In genomic region chr6:149323353-149323752, GRCh38 we compare ENCODE assay signal across 14 cellular contexts. TPM values are rescaled to one million over a fixed set of nuclear protein-coding genes. Genes with fewer than 3 reads are reported as not detected.
DNase-seq lines count a peak whose midpoint lies in the region; ATAC-seq, FAIRE-seq and TF ChIP-seq lines count a peak whose summit lies in the region.
"Had no signal": no experiment of that assay in that cellular context is flagged by ENCODE, and none has a peak within 500 bp of the region (broad histone marks: within the 10 kb centered on the region; RNA-seq: fewer than 3 reads in every experiment).

No MANE protein-coding gene starts in this region.

- H3K27me3 ChIP-seq in neural progenitor cell = no peaks in the 10 kb centered on the region

- no peak overlapping the region for H3K9ac ChIP-seq in neural progenitor cell

- in situ Hi-C loops in G401 (cut with HindIII; ENCODE audit: low sequenced_read_pairs) = no loop called here

- POLR2A ChIA-PET in HEK293 (lab: Yijun Ruan, JAX) = no interaction called here
- POLR2A ChIA-PET in activated naive CD8-positive, alpha-beta T cell treated with anti-CD3 and anti-CD28 coated beads, Interleukin-2, amount 10 ng/mL, durations not matched to agents 7 days and 5 days (lab: Charles Lee) = interaction anchor here (0.8 to 3.0 kb wide), 4 partner anchors 10 to 229 kb away, joined by 3 to 15 read pairs (median 3); no protein-coding TSS in a partner anchor

- peaks cover 63% of the 10 kb centered on the region for H3K4me1 Mint-ChIP-seq in activated CD4-positive, alpha-beta T cell treated with anti-CD3 and anti-CD28 coated beads, Interleukin-2, amount 10 ng/mL, durations not matched to agents 24 days and 14 days
- peaks cover 44% of the 10 kb centered on the region for H3K4me1 Mint-ChIP-seq in activated naive CD8-positive, alpha-beta T cell treated with anti-CD3 and anti-CD28 coated beads, Interleukin-2, amount 10 ng/mL, durations not matched to agents 7 days and 5 days
- H3K4me1 Mint-ChIP-seq in neural progenitor cell = peaks cover 44% of the 10 kb centered on the region

- H3K27ac Mint-ChIP-seq in activated CD4-positive, alpha-beta T cell treated with anti-CD3 and anti-CD28 coated beads, Interleukin-2, amount 10 ng/mL, durations not matched to agents 24 days and 14 days = peak overlapping the region; percentile 83
- peak overlapping the region; percentile 18 for H3K27ac Mint-ChIP-seq in activated naive CD8-positive, alpha-beta T cell treated with anti-CD3 and anti-CD28 coated beads, Interleukin-2, amount 10 ng/mL, durations not matched to agents 7 days and 5 days
- no peak overlapping the region for H3K27ac Mint-ChIP-seq in neural progenitor cell

- H3K4me1 ChIP-seq in HEK293 (ENCODE audit: control insufficient read depth, insufficient read depth, low read length) = peaks cover 23% of the 10 kb centered on the region
- peaks cover 51% of the 10 kb centered on the region for H3K4me1 ChIP-seq in neural progenitor cell

- H3F3A ChIP-seq in neural progenitor cell (ENCODE audit: low read depth) = peaks cover 5% of the 10 kb centered on the region

- intact Hi-C loops in activated CD4-positive, alpha-beta T cell treated with anti-CD3 and anti-CD28 coated beads, Interleukin-2, amount 10 ng/mL, durations not matched to agents 24 days and 14 days (cut with micrococcal nuclease) = no loop called here

- TF ChIP-seq CTCF in HEK293 (tag by site-specific recombination; IDR thresholded peaks at IDR 0.05) (no peak), neural progenitor cell (IDR thresholded peaks at IDR 0.05) (no peak)

- H3K9me3 ChIP-seq in HEK293 (ENCODE audit: control insufficient read depth, insufficient read depth, low read depth, low read length) (no peaks in the 10 kb centered on the region), neural progenitor cell (ENCODE audit: low read depth) (no peaks in the 10 kb centered on the region)

- H3K4me3 ChIP-seq in HEK293 (ENCODE audit: low read depth, low read length) (no peak overlapping the region), neural progenitor cell (no peak overlapping the region)
- H3K4me3 ChIP-seq: SK-N-MC had no signal

- H2AFZ ChIP-seq in neural progenitor cell (replicated peaks) = no peak overlapping the region

- no peak for FAIRE-seq in RCC 7860 (lab: Jason Lieb, UNC)

- ATAC-seq in activated naive CD8-positive, alpha-beta T cell treated with anti-CD3 and anti-CD28 coated beads, Interleukin-2, amount 10 ng/mL, durations not matched to agents 7 days and 5 days (ENCODE audit: low read depth) = no peak
- no peak for ATAC-seq in GM18519 (IDR thresholded peaks at IDR 0.05; ENCODE audit: low FRiP score, unreplicated experiment)

- no peaks in the 10 kb centered on the region for H3K27me3 Mint-ChIP-seq in activated CD4-positive, alpha-beta T cell treated with anti-CD3 and anti-CD28 coated beads, Interleukin-2, amount 10 ng/mL, durations not matched to agents 24 days and 14 days
- H3K27me3 Mint-ChIP-seq in activated naive CD8-positive, alpha-beta T cell treated with anti-CD3 and anti-CD28 coated beads, Interleukin-2, amount 10 ng/mL, durations not matched to agents 7 days and 5 days = no peaks in the 10 kb centered on the region
- H3K27me3 Mint-ChIP-seq in neural progenitor cell (ENCODE audit: insufficient read depth, low read depth) = no peaks in the 10 kb centered on the region

- H3K27ac ChIP-seq in HEK293 (ENCODE audit: extremely low read depth, low read depth, low read length) (no peak overlapping the region), neural progenitor cell (no peak overlapping the region)
- H3K27ac ChIP-seq: SK-N-MC had no signal

- H3K36me3 ChIP-seq in HEK293 (ENCODE audit: control insufficient read depth in 2 of 2, insufficient read depth in 1 of 2, low read length in 2 of 2) (no peaks in the 10 kb centered on the region), neural progenitor cell (no peaks in the 10 kb centered on the region)

- peak overlapping the region; percentile 91 for H3K4me3 Mint-ChIP-seq in activated CD4-positive, alpha-beta T cell treated with anti-CD3 and anti-CD28 coated beads, Interleukin-2, amount 10 ng/mL, durations not matched to agents 24 days and 14 days
- peak overlapping the region; percentile 76 for H3K4me3 Mint-ChIP-seq in activated naive CD8-positive, alpha-beta T cell treated with anti-CD3 and anti-CD28 coated beads, Interleukin-2, amount 10 ng/mL, durations not matched to agents 7 days and 5 days
- no peak overlapping the region for H3K4me3 Mint-ChIP-seq in neural progenitor cell

- CTCF ChIA-PET in HEK293 (lab: Yijun Ruan, JAX) = interaction anchor here (1.1 to 1.5 kb wide), 2 partner anchors 9 to 109 kb away, joined by 7 to 14 read pairs; no protein-coding TSS in a partner anchor

- H3K9me3 Mint-ChIP-seq in activated CD4-positive, alpha-beta T cell treated with anti-CD3 and anti-CD28 coated beads, Interleukin-2, amount 10 ng/mL, durations not matched to agents 24 days and 14 days = no peaks in the 10 kb centered on the region
- no peaks in the 10 kb centered on the region for H3K9me3 Mint-ChIP-seq in activated naive CD8-positive, alpha-beta T cell treated with anti-CD3 and anti-CD28 coated beads, Interleukin-2, amount 10 ng/mL, durations not matched to agents 7 days and 5 days
- H3K9me3 Mint-ChIP-seq in neural progenitor cell = peaks cover 2% of the 10 kb centered on the region

- peak overlapping the region; percentile 22 for H3K4me2 ChIP-seq in neural progenitor cell

- peak; percentile 54 for DNase-seq in activated CD4-positive, alpha-beta T cell treated with anti-CD3 and anti-CD28 coated beads, Interleukin-2, amount 10 ng/mL, durations not matched to agents 24 days and 14 days
- DNase-seq in activated CD4-positive, alpha-beta T cell treated with anti-CD3 and anti-CD28 coated beads for 1 hour = no peak
- no peak for DNase-seq in activated naive CD8-positive, alpha-beta T cell treated with anti-CD3 and anti-CD28 coated beads, Interleukin-2, amount 10 ng/mL, durations not matched to agents 7 days and 5 days
- DNase-seq in neural progenitor cell (ENCODE audit: low spot score) = no peak
- DNase-seq in G401 (ENCODE audit: low spot score) = no peak
- no peak for DNase-seq in RCC 7860 (ENCODE audit: low spot score)
- DNase-seq: ACHN, dermis blood vessel endothelial cell, kidney glomerular epithelial cell, NCI-H1694 treated with DMSO at 0.1 percent for 48 hours, posterior cingulate gyrus had no signal

- peaks cover 100% of the 10 kb centered on the region for H4K20me1 ChIP-seq in neural progenitor cell (ENCODE audit: low read depth)

- H3K36me3 Mint-ChIP-seq in activated CD4-positive, alpha-beta T cell treated with anti-CD3 and anti-CD28 coated beads, Interleukin-2, amount 10 ng/mL, durations not matched to agents 24 days and 14 days (ENCODE audit: low read depth) = peaks cover 59% of the 10 kb centered on the region
- H3K36me3 Mint-ChIP-seq in activated naive CD8-positive, alpha-beta T cell treated with anti-CD3 and anti-CD28 coated beads, Interleukin-2, amount 10 ng/mL, durations not matched to agents 7 days and 5 days = peaks cover 43% of the 10 kb centered on the region
- peaks cover 15% of the 10 kb centered on the region for H3K36me3 Mint-ChIP-seq in neural progenitor cell

- H3K79me2 ChIP-seq in neural progenitor cell (ENCODE audit: low read depth) = peaks cover 100% of the 10 kb centered on the region

TF ChIP-seq in HEK293, 187 proteins besides CTCF, POLR2A, EP300 and RAD21 (continues in another document):
- no peak for TF ChIP-seq ZNF843 (tag by site-specific recombination; IDR thresholded peaks at IDR 0.05)
- TF ChIP-seq ZNF302 (tag by site-specific recombination; IDR thresholded peaks at IDR 0.05; ENCODE audit: low read depth) = no peak
- TF ChIP-seq PRDM10 (tag by site-specific recombination; IDR thresholded peaks at IDR 0.05) = no peak

RNA-seq across cellular contexts. Expression of gene TAB2, which starts 5.8 kb away (rescaled TPM):
- 135 and 136 TPM in 2 replicates for total RNA-seq in activated CD4-positive, alpha-beta T cell treated with anti-CD3 and anti-CD28 coated beads, Interleukin-2, amount 10 ng/mL, durations not matched to agents 24 days and 14 days
- total RNA-seq in activated naive CD8-positive, alpha-beta T cell treated with anti-CD3 and anti-CD28 coated beads, Interleukin-2, amount 10 ng/mL, durations not matched to agents 7 days and 5 days = 100 to 1,000 TPM; 115 to 130 TPM
- 49.2 and 70.9 TPM in 2 replicates for total RNA-seq in neural progenitor cell (ENCODE audit: low replicate concordance)
- total RNA-seq in G401 (2014; rRNA removed; shearing (Covaris generic)) = 38.0 and 52.0 TPM in 2 replicates
